ENCODE assay signal across 7 cellular contexts in the genomic region with DNA sequence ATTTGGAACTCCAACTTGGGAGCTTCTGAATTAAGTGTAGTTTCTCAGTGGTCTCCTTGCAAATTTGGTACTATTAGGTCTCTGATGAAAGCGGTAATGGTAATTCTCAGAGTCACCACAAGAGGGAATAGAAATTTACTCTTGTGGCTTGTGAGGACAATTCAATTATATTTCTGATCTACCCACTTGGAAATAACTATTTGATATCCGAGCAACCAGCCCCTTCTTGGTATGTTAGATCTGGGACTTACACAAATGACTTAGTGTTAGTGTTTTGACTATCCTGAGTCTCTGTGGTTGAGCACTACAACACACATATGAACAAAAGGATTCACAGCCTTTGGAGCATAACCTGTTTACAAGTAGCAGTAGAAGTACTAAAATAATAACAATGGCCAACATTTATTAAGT.
A peak's percentile ranks its signal among the peaks of the same experiment; 100 is the strongest.
DNase-seq lines count a peak whose midpoint lies in the region; ATAC-seq and TF ChIP-seq lines count a peak whose summit lies in the region.

No MANE protein-coding gene starts in this region.

- no peaks in the 10 kb centered on the region for H3F3A ChIP-seq in neural cell (ENCODE audit: insufficient read depth, low read length, poor library complexity, severe bottlenecking)

- no peak overlapping the region for H3K9ac ChIP-seq in neural cell (ENCODE audit: low read length)

- H4K20me1 ChIP-seq in neural cell (ENCODE audit: insufficient read depth) = no peaks in the 10 kb centered on the region

- peak; percentile 66 for TF ChIP-seq CTCF in neural cell (IDR thresholded peaks at IDR 0.05; ENCODE audit: poor library complexity, severe bottlenecking)

- no peaks in the 10 kb centered on the region for H3K79me2 ChIP-seq in neural cell (replicated peaks; ENCODE audit: insufficient read depth, low read length)

- H3K36me3 ChIP-seq in neural cell (ENCODE audit: insufficient read depth, low read length) = no peaks in the 10 kb centered on the region

- peak; percentile 58 for TF ChIP-seq RAD21 in neural cell (conservative IDR thresholded peaks at IDR 0.05)

- no peaks in the 10 kb centered on the region for H3K9me3 ChIP-seq in neural cell (ENCODE audit: low read length)

- H2AFZ ChIP-seq in neural cell (ENCODE audit: low read depth, low read length) = no peak overlapping the region

- ATAC-seq in GM18520 (IDR thresholded peaks at IDR 0.05; ENCODE audit: unreplicated experiment) (no peak), GM18498 (IDR thresholded peaks at IDR 0.05; ENCODE audit: unreplicated experiment) (no peak)

- no peak overlapping the region for H3K4me2 ChIP-seq in neural cell (ENCODE audit: low read length)

- no peak overlapping the region for H3K27ac ChIP-seq in neural cell (ENCODE audit: low read length)

- H3K9me2 ChIP-seq in neural cell (ENCODE audit: insufficient read depth, low read length) = no peaks in the 10 kb centered on the region

- no peaks in the 10 kb centered on the region for H3K27me3 ChIP-seq in neural cell (ENCODE audit: insufficient read depth, low read depth, low read length)

- TF ChIP-seq EP300 in neural cell (conservative IDR thresholded peaks at IDR 0.05; ENCODE audit: poor library complexity, severe bottlenecking) = no peak

- DNase-seq in Daoy (ENCODE audit: low read depth) (peak; percentile 33), KG1 (lab: John Stamatoyannopoulos, UW) (peak; percentile 77), RPMI8226 (peak; percentile 74), epidermal melanocyte (ENCODE audit: insufficient read length, low spot score) (peak; percentile 72)

- H3K4me3 ChIP-seq in neural cell (ENCODE audit: low read length) = no peak overlapping the region

TF ChIP-seq in neural cell, 6 proteins besides CTCF, POLR2A, EP300 and RAD21:
- peak; percentile 70 for TF ChIP-seq SMC3 (conservative IDR thresholded peaks at IDR 0.05; ENCODE audit: poor library complexity)
- TF ChIP-seq TAF1 (IDR thresholded peaks at IDR 0.05; ENCODE audit: low read depth) = no peak
